11 cellular contexts compared by ENCODE assay signal in genomic region chr9:16213781-16214515, GRCh38.
DNase-seq lines count a peak whose midpoint lies in the region; ATAC-seq and TF ChIP-seq lines count a peak whose summit lies in the region.
"Had no signal": no experiment of that assay in that cellular context is flagged by ENCODE, and none has a peak within 500 bp of the region (broad histone marks: within the 10 kb centered on the region; RNA-seq: fewer than 3 reads in every experiment).

No MANE protein-coding gene starts in this region.

- H3K4me1 ChIP-seq in upper lobe of left lung: peaks cover 0 to 10% (median 0%) of the 10 kb centered on the region in 4 donors

- no peak for TF ChIP-seq POLR2A in upper lobe of left lung (IDR thresholded peaks at IDR 0.05)

- H3K27ac Mint-ChIP-seq in activated T-helper 2 cell treated with anti-CD3 and anti-CD28 coated beads, Interferon-gamma antibody, Interleukin-2, Interleukin-4, amounts not matched to agents 10 μg/mL and 5 μg/mL and 100 μg/mL, durations not matched to agents 14 hours and 24 hours and 36 hours: no peak overlapping the region
- H3K27ac Mint-ChIP-seq in T-helper 17 cell: no peak overlapping the region
- H3K27ac Mint-ChIP-seq: activated naive CD4-positive, alpha-beta T cell treated with anti-CD3 and anti-CD28 coated beads, Interleukin-2, amount 10 ng/mL, durations not matched to agents 7 days and 5 days had no signal

- H3K9me3 ChIP-seq in upper lobe of left lung (no peaks in the 10 kb centered on the region), T-helper 17 cell (ENCODE audit: control insufficient read depth, low read length, poor library complexity, severe bottlenecking) (no peaks in the 10 kb centered on the region)

- H3K27me3 ChIP-seq in upper lobe of left lung: no peaks in the 10 kb centered on the region

- no peak overlapping the region for H3K4me3 Mint-ChIP-seq in activated T-helper 2 cell treated with anti-CD3 and anti-CD28 coated beads, Interferon-gamma antibody, Interleukin-2, Interleukin-4, amounts not matched to agents 10 μg/mL and 5 μg/mL and 100 μg/mL, durations not matched to agents 14 hours and 24 hours and 36 hours (ENCODE audit: low read depth)
- no peak overlapping the region for H3K4me3 Mint-ChIP-seq in T-helper 17 cell
- H3K4me3 Mint-ChIP-seq: activated naive CD4-positive, alpha-beta T cell treated with anti-CD3 and anti-CD28 coated beads, Interleukin-2, amount 10 ng/mL, durations not matched to agents 7 days and 5 days had no signal

- TF ChIP-seq EP300 in upper lobe of left lung (IDR thresholded peaks at IDR 0.05): no peak

- H3K36me3 Mint-ChIP-seq in activated T-helper 2 cell treated with anti-CD3 and anti-CD28 coated beads, Interferon-gamma antibody, Interleukin-2, Interleukin-4, amounts not matched to agents 10 μg/mL and 5 μg/mL and 100 μg/mL, durations not matched to agents 14 hours and 24 hours and 36 hours (ENCODE audit: low read depth): no peaks in the 10 kb centered on the region
- no peaks in the 10 kb centered on the region for H3K36me3 Mint-ChIP-seq in T-helper 17 cell (ENCODE audit: low read depth)
- H3K36me3 Mint-ChIP-seq: activated naive CD4-positive, alpha-beta T cell treated with anti-CD3 and anti-CD28 coated beads, Interleukin-2, amount 10 ng/mL, durations not matched to agents 7 days and 5 days had no signal

- DNase-seq in NCI-H1092 treated with DMSO at 0.1 percent for 48 hours (lab: John Stamatoyannopoulos, UW): peak; percentile 92
- peak; percentile 97 for DNase-seq in dedifferentiated amniotic fluid mesenchymal stem cell (ENCODE audit: extremely low spot score)
- peak; percentile 66 to 72 for DNase-seq in lung microvascular endothelial cell (ENCODE audit: low read depth in 2 of 2)
- DNase-seq in upper lobe of left lung: peak in 1 of 2 donors; percentile 48
- no peak for DNase-seq in activated T-helper 2 cell treated with anti-CD3 and anti-CD28 coated beads, Interferon-gamma antibody, Interleukin-2, Interleukin-4, amounts not matched to agents 10 μg/mL and 5 μg/mL and 100 μg/mL, durations not matched to agents 14 hours and 24 hours and 36 hours (ENCODE audit: low spot score)
- DNase-seq in NOMO-1 treated with dmso at 0.1 percent for 144 hours (lab: John Stamatoyannopoulos, UW; ENCODE audit: unreplicated experiment): no peak
- DNase-seq in COLO829 (ENCODE audit: low spot score): no peak
- DNase-seq in T-helper 17 cell: no peak
- DNase-seq: activated naive CD4-positive, alpha-beta T cell treated with anti-CD3 and anti-CD28 coated beads, Interleukin-2, amount 10 ng/mL, durations not matched to agents 7 days and 5 days; NCI-H510A treated with DMSO at 0.1 percent for 48 hours; T-helper 9 cell had no signal

- no peak for TF ChIP-seq CTCF in upper lobe of left lung (IDR thresholded peaks at IDR 0.05)

- intact Hi-C loops in activated T-helper 2 cell treated with anti-CD3 and anti-CD28 coated beads, Interferon-gamma antibody, Interleukin-2, Interleukin-4, amounts not matched to agents 10 μg/mL and 5 μg/mL and 100 μg/mL, durations not matched to agents 14 hours and 24 hours and 36 hours (cut with micrococcal nuclease): no loop called here

- peaks cover 4% of the 10 kb centered on the region for H3K9me3 Mint-ChIP-seq in activated T-helper 2 cell treated with anti-CD3 and anti-CD28 coated beads, Interferon-gamma antibody, Interleukin-2, Interleukin-4, amounts not matched to agents 10 μg/mL and 5 μg/mL and 100 μg/mL, durations not matched to agents 14 hours and 24 hours and 36 hours

- 56 to 68% methylated on average over 5 to 6 of the region's 6 CpGs for WGBS in upper lobe of left lung, 2 donors

- H3K27ac ChIP-seq in upper lobe of left lung: no peak overlapping the region

- no peaks in the 10 kb centered on the region for H3K4me1 Mint-ChIP-seq in activated T-helper 2 cell treated with anti-CD3 and anti-CD28 coated beads, Interferon-gamma antibody, Interleukin-2, Interleukin-4, amounts not matched to agents 10 μg/mL and 5 μg/mL and 100 μg/mL, durations not matched to agents 14 hours and 24 hours and 36 hours (ENCODE audit: low read depth)
- H3K4me1 Mint-ChIP-seq in T-helper 17 cell: no peaks in the 10 kb centered on the region
- H3K4me1 Mint-ChIP-seq: activated naive CD4-positive, alpha-beta T cell treated with anti-CD3 and anti-CD28 coated beads, Interleukin-2, amount 10 ng/mL, durations not matched to agents 7 days and 5 days had no signal

- ATAC-seq in upper lobe of left lung (ENCODE audit: low FRiP score in 2 of 2) (peak; percentile 83 to 94), T-helper 17 cell (no peak)

- H3K27me3 Mint-ChIP-seq in activated T-helper 2 cell treated with anti-CD3 and anti-CD28 coated beads, Interferon-gamma antibody, Interleukin-2, Interleukin-4, amounts not matched to agents 10 μg/mL and 5 μg/mL and 100 μg/mL, durations not matched to agents 14 hours and 24 hours and 36 hours (ENCODE audit: low read depth): no peaks in the 10 kb centered on the region
- H3K27me3 Mint-ChIP-seq in T-helper 17 cell: no peaks in the 10 kb centered on the region
- H3K27me3 Mint-ChIP-seq: activated naive CD4-positive, alpha-beta T cell treated with anti-CD3 and anti-CD28 coated beads, Interleukin-2, amount 10 ng/mL, durations not matched to agents 7 days and 5 days had no signal

- no peaks in the 10 kb centered on the region for H3K36me3 ChIP-seq in upper lobe of left lung

- H3K4me3 ChIP-seq in upper lobe of left lung: no peak overlapping the region

Comparison
In these comparisons a context has a peak if more than half of its experiments do, and no peak if none do; other contexts are left out.
1. DNase-seq: peak in NCI-H1092 treated with DMSO at 0.1 percent for 48 hours (single experiment), dedifferentiated amniotic fluid mesenchymal stem cell (single experiment) and lung microvascular endothelial cell (2 of 2); none in activated T-helper 2 cell treated with anti-CD3 and anti-CD28 coated beads, Interferon-gamma antibody, Interleukin-2, Interleukin-4, amounts not matched to agents 10 μg/mL and 5 μg/mL and 100 μg/mL, durations not matched to agents 14 hours and 24 hours and 36 hours (single experiment), NOMO-1 treated with dmso at 0.1 percent for 144 hours (single experiment), COLO829 (single experiment) and T-helper 17 cell (0 of 3).